ENCODE assay signal across 1 cellular context in the genomic region with DNA sequence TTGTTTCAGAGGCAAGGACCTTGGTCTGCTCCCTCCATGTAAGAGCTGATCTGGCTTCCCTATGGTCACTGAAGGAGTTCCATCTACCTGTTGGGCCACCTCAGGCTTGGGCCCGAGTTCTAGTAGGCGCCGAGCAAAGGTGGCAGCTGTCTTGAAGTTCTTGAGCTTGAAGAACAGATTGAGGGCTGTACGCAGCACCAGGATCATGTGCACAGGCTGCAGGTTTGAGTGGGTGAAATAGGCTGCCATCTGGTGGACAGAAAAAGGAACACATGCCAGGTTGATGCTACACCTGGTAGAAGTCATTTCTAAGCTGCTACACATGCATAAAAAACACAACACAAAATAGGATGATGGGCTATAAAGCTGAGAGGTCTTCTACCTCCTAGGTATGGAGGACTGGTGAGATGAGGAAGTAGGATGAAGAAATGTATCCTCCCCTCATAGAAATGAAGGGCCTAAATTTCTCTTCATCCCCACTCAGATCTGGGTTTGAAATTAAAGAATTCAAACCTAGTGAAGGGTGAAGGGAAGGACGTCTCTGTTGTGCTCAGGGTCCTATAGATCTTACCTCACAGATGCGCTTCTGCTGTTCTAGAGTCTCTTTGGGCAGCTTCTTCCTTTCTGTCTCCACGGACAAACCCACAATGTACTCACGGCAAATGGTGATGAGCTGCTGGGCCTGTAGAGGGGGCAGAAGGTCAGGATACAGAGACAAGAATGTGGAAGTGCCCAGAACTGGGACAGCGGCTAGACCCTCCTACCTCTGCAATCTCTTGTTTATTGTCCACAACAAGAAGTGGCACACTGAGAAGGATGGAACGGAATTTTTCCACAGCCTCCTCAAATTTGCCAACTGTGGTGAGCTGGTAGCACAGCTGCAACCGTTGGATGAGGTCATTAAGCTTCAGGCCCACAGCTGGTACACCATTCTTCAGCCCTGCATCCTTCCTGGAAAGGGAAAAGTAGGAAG.
TF ChIP-seq lines count a peak whose summit lies in the region.

No MANE protein-coding gene starts in this region.

TF ChIP-seq in K562, 482 proteins besides CTCF, POLR2A, EP300 and RAD21:
- TF ChIP-seq, protein P1, sequence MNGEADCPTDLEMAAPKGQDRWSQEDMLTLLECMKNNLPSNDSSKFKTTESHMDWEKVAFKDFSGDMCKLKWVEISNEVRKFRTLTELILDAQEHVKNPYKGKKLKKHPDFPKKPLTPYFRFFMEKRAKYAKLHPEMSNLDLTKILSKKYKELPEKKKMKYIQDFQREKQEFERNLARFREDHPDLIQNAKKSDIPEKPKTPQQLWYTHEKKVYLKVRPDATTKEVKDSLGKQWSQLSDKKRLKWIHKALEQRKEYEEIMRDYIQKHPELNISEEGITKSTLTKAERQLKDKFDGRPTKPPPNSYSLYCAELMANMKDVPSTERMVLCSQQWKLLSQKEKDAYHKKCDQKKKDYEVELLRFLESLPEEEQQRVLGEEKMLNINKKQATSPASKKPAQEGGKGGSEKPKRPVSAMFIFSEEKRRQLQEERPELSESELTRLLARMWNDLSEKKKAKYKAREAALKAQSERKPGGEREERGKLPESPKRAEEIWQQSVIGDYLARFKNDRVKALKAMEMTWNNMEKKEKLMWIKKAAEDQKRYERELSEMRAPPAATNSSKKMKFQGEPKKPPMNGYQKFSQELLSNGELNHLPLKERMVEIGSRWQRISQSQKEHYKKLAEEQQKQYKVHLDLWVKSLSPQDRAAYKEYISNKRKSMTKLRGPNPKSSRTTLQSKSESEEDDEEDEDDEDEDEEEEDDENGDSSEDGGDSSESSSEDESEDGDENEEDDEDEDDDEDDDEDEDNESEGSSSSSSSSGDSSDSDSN (IDR thresholded peaks at IDR 0.05; ENCODE audit: borderline replicate concordance in 1 of 2, low read depth in 2 of 2, low read length in 2 of 2): 0 out of 4 replicates have a peak, but pooled peaks of 1 of the 2 experiments have one; percentile 36
- peak; percentile 78 for TF ChIP-seq SMC3 (conservative IDR thresholded peaks at IDR 0.05; ENCODE audit: insufficient read depth, low read depth, low read length)
- TF ChIP-seq E2F6 (IDR thresholded peaks at IDR 0.05; ENCODE audit: borderline replicate concordance in 1 of 2, extremely low read depth in 1 of 2, insufficient read depth in 1 of 2, insufficient read length in 1 of 2, low read depth in 1 of 2, low read length in 1 of 2, poor library complexity in 1 of 2, severe bottlenecking in 1 of 2): no peak
- TF ChIP-seq, protein P2, sequence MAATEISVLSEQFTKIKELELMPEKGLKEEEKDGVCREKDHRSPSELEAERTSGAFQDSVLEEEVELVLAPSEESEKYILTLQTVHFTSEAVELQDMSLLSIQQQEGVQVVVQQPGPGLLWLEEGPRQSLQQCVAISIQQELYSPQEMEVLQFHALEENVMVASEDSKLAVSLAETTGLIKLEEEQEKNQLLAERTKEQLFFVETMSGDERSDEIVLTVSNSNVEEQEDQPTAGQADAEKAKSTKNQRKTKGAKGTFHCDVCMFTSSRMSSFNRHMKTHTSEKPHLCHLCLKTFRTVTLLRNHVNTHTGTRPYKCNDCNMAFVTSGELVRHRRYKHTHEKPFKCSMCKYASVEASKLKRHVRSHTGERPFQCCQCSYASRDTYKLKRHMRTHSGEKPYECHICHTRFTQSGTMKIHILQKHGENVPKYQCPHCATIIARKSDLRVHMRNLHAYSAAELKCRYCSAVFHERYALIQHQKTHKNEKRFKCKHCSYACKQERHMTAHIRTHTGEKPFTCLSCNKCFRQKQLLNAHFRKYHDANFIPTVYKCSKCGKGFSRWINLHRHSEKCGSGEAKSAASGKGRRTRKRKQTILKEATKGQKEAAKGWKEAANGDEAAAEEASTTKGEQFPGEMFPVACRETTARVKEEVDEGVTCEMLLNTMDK (IDR thresholded peaks at IDR 0.05; ENCODE audit: borderline replicate concordance, insufficient read depth, low read depth, low read length, poor library complexity, severe bottlenecking): peak; percentile 52
- TF ChIP-seq, protein P3, sequence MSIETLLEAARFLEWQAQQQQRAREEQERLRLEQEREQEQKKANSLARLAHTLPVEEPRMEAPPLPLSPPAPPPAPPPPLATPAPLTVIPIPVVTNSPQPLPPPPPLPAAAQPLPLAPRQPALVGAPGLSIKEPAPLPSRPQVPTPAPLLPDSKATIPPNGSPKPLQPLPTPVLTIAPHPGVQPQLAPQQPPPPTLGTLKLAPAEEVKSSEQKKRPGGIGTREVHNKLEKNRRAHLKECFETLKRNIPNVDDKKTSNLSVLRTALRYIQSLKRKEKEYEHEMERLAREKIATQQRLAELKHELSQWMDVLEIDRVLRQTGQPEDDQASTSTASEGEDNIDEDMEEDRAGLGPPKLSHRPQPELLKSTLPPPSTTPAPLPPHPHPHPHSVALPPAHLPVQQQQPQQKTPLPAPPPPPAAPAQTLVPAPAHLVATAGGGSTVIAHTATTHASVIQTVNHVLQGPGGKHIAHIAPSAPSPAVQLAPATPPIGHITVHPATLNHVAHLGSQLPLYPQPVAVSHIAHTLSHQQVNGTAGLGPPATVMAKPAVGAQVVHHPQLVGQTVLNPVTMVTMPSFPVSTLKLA (conservative IDR thresholded peaks at IDR 0.05): peak in 1 of 2 experiments; percentile 42; a peak in 1 of 4 replicates
- TF ChIP-seq, protein P4, sequence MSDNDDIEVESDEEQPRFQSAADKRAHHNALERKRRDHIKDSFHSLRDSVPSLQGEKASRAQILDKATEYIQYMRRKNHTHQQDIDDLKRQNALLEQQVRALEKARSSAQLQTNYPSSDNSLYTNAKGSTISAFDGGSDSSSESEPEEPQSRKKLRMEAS (CRISPR knock-in tag; IDR thresholded peaks at IDR 0.05): 0 out of 2 replicates have a peak, but pooled peaks have one; percentile 16
- TF ChIP-seq TEAD4 (IDR thresholded peaks at IDR 0.05; ENCODE audit: low read length): 0 out of 2 replicates have a peak, but pooled peaks have one; percentile 8
- TF ChIP-seq TEAD4 (CRISPR knock-in tag; IDR thresholded peaks at IDR 0.05; ENCODE audit: borderline replicate concordance): no peak
- peak; percentile 66; the same call in 1 of the 2 replicates for TF ChIP-seq SPI1 (IDR thresholded peaks at IDR 0.05; ENCODE audit: borderline replicate concordance, low read depth, low read length)
- TF ChIP-seq FOXK2 (conservative IDR thresholded peaks at IDR 0.05 in 1 of 2, IDR thresholded peaks at IDR 0.05 in 1 of 2; ENCODE audit: low read depth in 2 of 2): 0 out of 4 replicates have a peak, but pooled peaks have one; percentile 19 to 38
- peak; percentile 23; the same call in 1 of the 2 replicates for TF ChIP-seq TFAP4 (CRISPR knock-in tag; IDR thresholded peaks at IDR 0.05; ENCODE audit: borderline replicate concordance)
- no peak for TF ChIP-seq HMBOX1 (IDR thresholded peaks at IDR 0.05)
- TF ChIP-seq BHLHE40 (IDR thresholded peaks at IDR 0.05; ENCODE audit: low read length): 0 out of 2 replicates have a peak, but pooled peaks have one; percentile 24
- no peak for TF ChIP-seq POLR3G (IDR thresholded peaks at IDR 0.05; ENCODE audit: extremely low read depth, insufficient read length, insufficient replicate concordance)
- no peak for TF ChIP-seq HNRNPUL1 (IDR thresholded peaks at IDR 0.05; ENCODE audit: low read length)
- TF ChIP-seq HDAC3 (IDR thresholded peaks at IDR 0.05; ENCODE audit: borderline replicate concordance, partially characterized antibody): peak; percentile 20
- TF ChIP-seq RCOR1 (IDR thresholded peaks at IDR 0.05; ENCODE audit: borderline replicate concordance in 1 of 2, low read depth in 2 of 2, low read length in 2 of 2): 0 out of 4 replicates have a peak, but pooled peaks of 1 of the 2 experiments have one; percentile 9
- TF ChIP-seq CREB1 (IDR thresholded peaks at IDR 0.05): no peak
- TF ChIP-seq CREB1 (CRISPR knock-in tag; IDR thresholded peaks at IDR 0.05): peak; percentile 17; the same call in 1 of the 2 replicates
- no peak for TF ChIP-seq ARNT (IDR thresholded peaks at IDR 0.05)
- TF ChIP-seq DEAF1 (CRISPR knock-in tag; IDR thresholded peaks at IDR 0.05): peak; percentile 15; the same call in 1 of the 2 replicates
- TF ChIP-seq, protein P5, sequence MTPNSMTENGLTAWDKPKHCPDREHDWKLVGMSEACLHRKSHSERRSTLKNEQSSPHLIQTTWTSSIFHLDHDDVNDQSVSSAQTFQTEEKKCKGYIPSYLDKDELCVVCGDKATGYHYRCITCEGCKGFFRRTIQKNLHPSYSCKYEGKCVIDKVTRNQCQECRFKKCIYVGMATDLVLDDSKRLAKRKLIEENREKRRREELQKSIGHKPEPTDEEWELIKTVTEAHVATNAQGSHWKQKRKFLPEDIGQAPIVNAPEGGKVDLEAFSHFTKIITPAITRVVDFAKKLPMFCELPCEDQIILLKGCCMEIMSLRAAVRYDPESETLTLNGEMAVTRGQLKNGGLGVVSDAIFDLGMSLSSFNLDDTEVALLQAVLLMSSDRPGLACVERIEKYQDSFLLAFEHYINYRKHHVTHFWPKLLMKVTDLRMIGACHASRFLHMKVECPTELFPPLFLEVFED (CRISPR knock-in tag; conservative IDR thresholded peaks at IDR 0.05): peak; percentile 36; the same call in 1 of the 2 replicates
- 0 out of 2 replicates have a peak, but pooled peaks have one; percentile 48 for TF ChIP-seq ERF (CRISPR knock-in tag; IDR thresholded peaks at IDR 0.05)
- no peak for TF ChIP-seq EWSR1 (IDR thresholded peaks at IDR 0.05; ENCODE audit: borderline replicate concordance, low read depth, partially characterized antibody)
- TF ChIP-seq, protein P6, sequence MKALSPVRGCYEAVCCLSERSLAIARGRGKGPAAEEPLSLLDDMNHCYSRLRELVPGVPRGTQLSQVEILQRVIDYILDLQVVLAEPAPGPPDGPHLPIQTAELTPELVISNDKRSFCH (CRISPR knock-in tag; IDR thresholded peaks at IDR 0.05): no peak
- TF ChIP-seq, protein P6 (tag; IDR thresholded peaks at IDR 0.05): 0 out of 2 replicates have a peak, but pooled peaks have one; percentile 16
- peak; percentile 20; the same call in 1 of the 2 replicates for TF ChIP-seq JUND (IDR thresholded peaks at IDR 0.05; ENCODE audit: borderline replicate concordance, low read depth, low read length)
- no peak for TF ChIP-seq JUND (tag; IDR thresholded peaks at IDR 0.05; ENCODE audit: borderline replicate concordance, low read depth, low read length)
TF ChIP-seq in K562: peak in this region for 18.
